Comparison of ENCODE assay signal across 10 cellular contexts in genomic region chr3:46713898-46714552, GRCh38. TPM values are rescaled to one million over a fixed set of nuclear protein-coding genes. Genes with fewer than 3 reads are reported as not detected.
DNase-seq lines count a peak whose midpoint lies in the region; ATAC-seq, FAIRE-seq and TF ChIP-seq lines count a peak whose summit lies in the region.
"Had no signal": no experiment of that assay in that cellular context is flagged by ENCODE, and none has a peak within 500 bp of the region (broad histone marks: within the 10 kb centered on the region; RNA-seq: fewer than 3 reads in every experiment).

No MANE protein-coding gene starts in this region.

- no peak overlapping the region for H3K4ac ChIP-seq in trophoblast cell (ENCODE audit: low read depth, low read length)

- H3K27ac ChIP-seq in Peyer's patch, result no peak overlapping the region
- H3K27ac ChIP-seq in trophoblast cell (ENCODE audit: low read depth, low read length), result no peak overlapping the region

- no peak overlapping the region for H2AK5ac ChIP-seq in trophoblast cell (ENCODE audit: low read length)

- H3K4me1 ChIP-seq in Peyer's patch, result no peaks in the 10 kb centered on the region
- H3K4me1 ChIP-seq in trophoblast cell (ENCODE audit: control insufficient read depth in 1 of 2, insufficient read depth in 2 of 2, low read length in 2 of 2), result peaks cover 8 to 9% of the 10 kb centered on the region in 2 experiments

- H3K9me3 ChIP-seq in Peyer's patch, result no peaks in the 10 kb centered on the region
- H3K9me3 ChIP-seq in trophoblast cell (ENCODE audit: insufficient read depth, low read depth, low read length), result peaks cover 7% of the 10 kb centered on the region

- no peak overlapping the region for H3K4me2 ChIP-seq in trophoblast cell (ENCODE audit: low read length)

- TF ChIP-seq POLR2A in Peyer's patch (IDR thresholded peaks at IDR 0.05), result no peak

- H3K36me3 ChIP-seq in Peyer's patch, result no peaks in the 10 kb centered on the region
- no peaks in the 10 kb centered on the region for H3K36me3 ChIP-seq in trophoblast cell (ENCODE audit: control insufficient read depth in 1 of 2, insufficient read depth in 2 of 2, low read length in 2 of 2)

- no peak overlapping the region for H2BK12ac ChIP-seq in trophoblast cell (ENCODE audit: low read length)

- H3K79me2 ChIP-seq in trophoblast cell (ENCODE audit: control insufficient read depth, insufficient read depth, low read length, poor library complexity), result no peaks in the 10 kb centered on the region

- H4K12ac ChIP-seq in trophoblast cell (ENCODE audit: low read depth, low read length), result no peak overlapping the region

- H2BK120ac ChIP-seq in trophoblast cell (ENCODE audit: insufficient read depth, low read length, poor library complexity), result no peak overlapping the region

- no peak for TF ChIP-seq CTCF in Peyer's patch (IDR thresholded peaks at IDR 0.05)

- H2AFZ ChIP-seq in trophoblast cell (ENCODE audit: insufficient read depth, low read length, poor library complexity), result no peak overlapping the region

- H2BK5ac ChIP-seq in trophoblast cell (ENCODE audit: low read depth, low read length, poor library complexity), result no peak overlapping the region

- peak; percentile 28 for FAIRE-seq in GM19239 (lab: Jason Lieb, UNC)

- no peak overlapping the region for H3K9ac ChIP-seq in trophoblast cell (ENCODE audit: low read length)

- peak; percentile 30 to 64 for DNase-seq in NCI-H524 (lab: John Stamatoyannopoulos, UW)
- DNase-seq in NCI-H524 treated with DMSO at 0.1 percent for 48 hours (lab: John Stamatoyannopoulos, UW), result no peak
- peak; percentile 55 for DNase-seq in GM19239 (ENCODE audit: insufficient read length, low spot score)
- DNase-seq in Peyer's patch, result peak in 2 of 3 donors; percentile 40 to 45
- no peak for DNase-seq in trophoblast cell
- no peak for DNase-seq in inferior parietal cortex (ENCODE audit: extremely low spot score)
- no peak for DNase-seq in superior temporal gyrus (ENCODE audit: extremely low spot score)
- DNase-seq: cortex of kidney, RPMI8226 had no signal

- WGBS in trophoblast cell (ENCODE audit: extremely low coverage, insufficient coverage, insufficient read length), result no CpG with 5 or more reads among the region's 22 CpGs

- H3K79me1 ChIP-seq in trophoblast cell (ENCODE audit: low read length), result no peaks in the 10 kb centered on the region

- no peak for ATAC-seq in HG03139 (IDR thresholded peaks at IDR 0.05; ENCODE audit: unreplicated experiment)

- H3K23ac ChIP-seq in trophoblast cell (ENCODE audit: low read length), result no peak overlapping the region

- H3K4me3 ChIP-seq in Peyer's patch (no peak overlapping the region), trophoblast cell (ENCODE audit: low read depth, low read length) (peak overlapping the region; percentile 7)

- H4K91ac ChIP-seq in trophoblast cell (ENCODE audit: low read depth, low read length), result no peak overlapping the region

- H4K8ac ChIP-seq in trophoblast cell (ENCODE audit: low read depth, low read length), result no peak overlapping the region

- no peaks in the 10 kb centered on the region for H3K27me3 ChIP-seq in Peyer's patch
- no peaks in the 10 kb centered on the region for H3K27me3 ChIP-seq in trophoblast cell (ENCODE audit: insufficient read depth, low read length)

- no peak overlapping the region for H3K18ac ChIP-seq in trophoblast cell (ENCODE audit: low read length)

- no peak overlapping the region for H3K14ac ChIP-seq in trophoblast cell (ENCODE audit: low read length)

RNA-seq across cellular contexts. Expression of gene PRSS50, which starts 3.6 kb away (rescaled TPM):
- not detected for total RNA-seq in Peyer's patch
- 0.07 and 0.16 TPM in 2 replicates for polyA plus RNA-seq in trophoblast cell (2013)

RNA-seq across cellular contexts. Expression of gene TMIE, which starts 12.8 kb away (rescaled TPM):
- total RNA-seq in Peyer's patch, result 1 to 10 TPM in 1 of 4 donors, not detected in 3; 1.3 TPM
- polyA plus RNA-seq in trophoblast cell (2013), result 0.07 TPM in 2 replicates

RNA-seq across cellular contexts. Expression of gene ALS2CL, which starts 20.5 kb away (rescaled TPM):
- 100 to 1,000 TPM in 1 of 4 donors, 10 to 100 TPM in 3; 64.3 to 113 (median 82.7) TPM for total RNA-seq in Peyer's patch
- polyA plus RNA-seq in trophoblast cell (2013), result 11.3 and 13.5 TPM in 2 replicates

Comparison
In these comparisons a context has a peak if more than half of its experiments do, and no peak if none do; other contexts are left out.
1. DNase-seq: peak in NCI-H524 (2 of 2), GM19239 (single experiment) and Peyer's patch (2 of 3); none in NCI-H524 treated with DMSO at 0.1 percent for 48 hours (single experiment), trophoblast cell (0 of 2), inferior parietal cortex (single experiment) and superior temporal gyrus (single experiment).